ENCODE assay signal across 1 cellular context in the genomic region with DNA sequence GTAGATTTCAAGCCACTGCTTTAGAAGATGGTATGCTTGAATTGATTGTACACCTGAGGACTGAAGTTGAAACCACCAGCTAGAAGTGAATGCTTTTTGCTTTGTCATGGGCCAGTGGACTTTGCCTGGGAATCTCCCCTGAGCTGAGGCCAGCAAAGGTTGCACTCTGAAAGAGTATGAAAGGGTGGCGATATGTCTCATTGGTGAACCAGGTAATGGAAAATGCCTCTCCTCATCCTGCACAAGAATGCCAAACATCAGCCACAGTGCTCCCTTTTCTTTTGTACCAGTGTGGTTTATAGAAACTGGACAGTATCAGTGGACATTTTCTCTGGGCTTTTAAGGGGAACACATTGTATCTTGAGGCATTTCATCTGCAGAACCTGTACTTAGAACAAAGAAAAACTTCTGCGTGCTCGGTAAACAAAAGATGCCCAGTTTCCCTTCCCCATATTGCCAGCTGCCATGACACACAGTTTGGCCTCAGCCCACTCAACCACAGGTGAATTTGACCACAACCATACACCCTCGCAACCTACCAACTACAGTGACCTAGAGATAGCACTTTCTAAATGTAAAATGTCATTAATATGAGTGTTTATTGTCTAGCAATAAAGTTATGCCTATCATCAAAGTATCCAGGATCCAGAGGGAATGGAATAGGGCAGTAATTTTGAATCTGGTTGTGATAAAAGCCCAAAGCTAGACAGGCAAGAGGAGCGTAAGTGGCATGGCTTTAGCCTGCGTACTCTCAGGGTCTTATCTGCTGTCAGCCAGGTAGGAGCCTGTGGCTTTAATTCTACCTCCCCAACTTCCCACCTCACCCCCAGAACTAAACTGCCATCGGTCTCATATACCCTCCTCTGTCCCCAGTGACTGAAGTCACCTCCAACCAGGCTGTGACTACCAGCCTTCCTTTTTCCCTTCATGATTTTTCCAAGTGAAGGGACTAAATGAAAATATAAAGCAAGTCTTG.
TF ChIP-seq lines count a peak whose summit lies in the region.

No MANE protein-coding gene starts in this region.

TF ChIP-seq in HepG2, 621 proteins besides CTCF, POLR2A, EP300 and RAD21 (continued from another document and continues in another):
- TF ChIP-seq, protein P1, sequence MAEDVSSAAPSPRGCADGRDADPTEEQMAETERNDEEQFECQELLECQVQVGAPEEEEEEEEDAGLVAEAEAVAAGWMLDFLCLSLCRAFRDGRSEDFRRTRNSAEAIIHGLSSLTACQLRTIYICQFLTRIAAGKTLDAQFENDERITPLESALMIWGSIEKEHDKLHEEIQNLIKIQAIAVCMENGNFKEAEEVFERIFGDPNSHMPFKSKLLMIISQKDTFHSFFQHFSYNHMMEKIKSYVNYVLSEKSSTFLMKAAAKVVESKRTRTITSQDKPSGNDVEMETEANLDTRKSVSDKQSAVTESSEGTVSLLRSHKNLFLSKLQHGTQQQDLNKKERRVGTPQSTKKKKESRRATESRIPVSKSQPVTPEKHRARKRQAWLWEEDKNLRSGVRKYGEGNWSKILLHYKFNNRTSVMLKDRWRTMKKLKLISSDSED (CRISPR knock-in tag; IDR thresholded peaks at IDR 0.05), result no peak
- TF ChIP-seq KAT8 (CRISPR knock-in tag; IDR thresholded peaks at IDR 0.05), result peak; percentile 44
- TF ChIP-seq HNRNPL (IDR thresholded peaks at IDR 0.05; ENCODE audit: low read depth, low read length), result no peak
- no peak for TF ChIP-seq EHMT2 (IDR thresholded peaks at IDR 0.05; ENCODE audit: borderline replicate concordance, low read depth, low read length)
- TF ChIP-seq ZNF572 (CRISPR knock-in tag; IDR thresholded peaks at IDR 0.05), result no peak
- TF ChIP-seq, protein P2, sequence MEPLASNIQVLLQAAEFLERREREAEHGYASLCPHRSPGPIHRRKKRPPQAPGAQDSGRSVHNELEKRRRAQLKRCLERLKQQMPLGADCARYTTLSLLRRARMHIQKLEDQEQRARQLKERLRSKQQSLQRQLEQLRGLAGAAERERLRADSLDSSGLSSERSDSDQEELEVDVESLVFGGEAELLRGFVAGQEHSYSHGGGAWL (CRISPR knock-in tag; IDR thresholded peaks at IDR 0.05), result no peak
- no peak for TF ChIP-seq SATB2 (CRISPR knock-in tag; IDR thresholded peaks at IDR 0.05)
- no peak for TF ChIP-seq ZSCAN22 (CRISPR knock-in tag; IDR thresholded peaks at IDR 0.05)
- TF ChIP-seq HIVEP1 (CRISPR knock-in tag; IDR thresholded peaks at IDR 0.05), result no peak; the same call in 1 of the 2 replicates
- no peak for TF ChIP-seq GLI4 (CRISPR knock-in tag; IDR thresholded peaks at IDR 0.05; ENCODE audit: borderline replicate concordance)
- TF ChIP-seq TBX3 (IDR thresholded peaks at IDR 0.05; ENCODE audit: borderline replicate concordance), result no peak
- no peak for TF ChIP-seq ZNF33B (CRISPR knock-in tag; IDR thresholded peaks at IDR 0.05)
- TF ChIP-seq PHF20 (CRISPR knock-in tag; IDR thresholded peaks at IDR 0.05), result no peak
- TF ChIP-seq TARDBP (CRISPR knock-in tag; IDR thresholded peaks at IDR 0.05), result peak; percentile 57; the same call in 1 of the 2 replicates
- TF ChIP-seq, protein P3, sequence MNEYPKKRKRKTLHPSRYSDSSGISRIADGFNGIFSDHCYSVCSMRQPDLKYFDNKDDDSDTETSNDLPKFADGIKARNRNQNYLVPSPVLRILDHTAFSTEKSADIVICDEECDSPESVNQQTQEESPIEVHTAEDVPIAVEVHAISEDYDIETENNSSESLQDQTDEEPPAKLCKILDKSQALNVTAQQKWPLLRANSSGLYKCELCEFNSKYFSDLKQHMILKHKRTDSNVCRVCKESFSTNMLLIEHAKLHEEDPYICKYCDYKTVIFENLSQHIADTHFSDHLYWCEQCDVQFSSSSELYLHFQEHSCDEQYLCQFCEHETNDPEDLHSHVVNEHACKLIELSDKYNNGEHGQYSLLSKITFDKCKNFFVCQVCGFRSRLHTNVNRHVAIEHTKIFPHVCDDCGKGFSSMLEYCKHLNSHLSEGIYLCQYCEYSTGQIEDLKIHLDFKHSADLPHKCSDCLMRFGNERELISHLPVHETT (CRISPR knock-in tag; conservative IDR thresholded peaks at IDR 0.05), result no peak
- TF ChIP-seq RFX3 (CRISPR knock-in tag; IDR thresholded peaks at IDR 0.05), result no peak
- no peak for TF ChIP-seq KMT2B (CRISPR knock-in tag; IDR thresholded peaks at IDR 0.05)
- peak; percentile 40; the same call in 1 of the 2 replicates for TF ChIP-seq ATF1 (CRISPR knock-in tag; IDR thresholded peaks at IDR 0.05)
- no peak for TF ChIP-seq BRCA1 (CRISPR knock-in tag; IDR thresholded peaks at IDR 0.05)
- TF ChIP-seq ZNF83 (CRISPR knock-in tag; IDR thresholded peaks at IDR 0.05; ENCODE audit: borderline replicate concordance), result no peak
- no peak for TF ChIP-seq ZNF17 (CRISPR knock-in tag; IDR thresholded peaks at IDR 0.05)
- TF ChIP-seq ZNF550 (CRISPR knock-in tag; IDR thresholded peaks at IDR 0.05; ENCODE audit: borderline replicate concordance), result no peak
- TF ChIP-seq, protein P4, sequence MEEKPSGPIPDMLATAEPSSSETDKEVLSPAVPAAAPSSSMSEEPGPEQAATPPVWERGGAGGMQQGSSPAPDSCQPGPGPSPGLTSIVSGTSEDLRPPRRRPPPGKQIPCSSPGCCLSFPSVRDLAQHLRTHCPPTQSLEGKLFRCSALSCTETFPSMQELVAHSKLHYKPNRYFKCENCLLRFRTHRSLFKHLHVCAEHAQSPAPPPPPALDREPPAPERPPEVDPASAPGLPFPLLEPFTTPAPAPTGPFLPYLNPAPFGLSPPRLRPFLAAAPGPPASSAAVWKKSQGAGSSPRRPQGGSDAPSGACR (CRISPR knock-in tag; IDR thresholded peaks at IDR 0.05), result no peak
- no peak for TF ChIP-seq LCORL (IDR thresholded peaks at IDR 0.05)
- peak; percentile 51 for TF ChIP-seq LCORL (CRISPR knock-in tag; IDR thresholded peaks at IDR 0.05)
- no peak for TF ChIP-seq ZFAT (CRISPR knock-in tag; conservative IDR thresholded peaks at IDR 0.05)
- no peak for TF ChIP-seq IRX3 (CRISPR knock-in tag; IDR thresholded peaks at IDR 0.05; ENCODE audit: borderline replicate concordance, low read depth)
- 0 out of 2 replicates have a peak, but pooled peaks have one; percentile 15 for TF ChIP-seq FOXK1 (CRISPR knock-in tag; IDR thresholded peaks at IDR 0.05; ENCODE audit: borderline replicate concordance, low read depth)
- no peak for TF ChIP-seq EEA1 (CRISPR knock-in tag; IDR thresholded peaks at IDR 0.05; ENCODE audit: borderline replicate concordance)
- TF ChIP-seq, protein P5, sequence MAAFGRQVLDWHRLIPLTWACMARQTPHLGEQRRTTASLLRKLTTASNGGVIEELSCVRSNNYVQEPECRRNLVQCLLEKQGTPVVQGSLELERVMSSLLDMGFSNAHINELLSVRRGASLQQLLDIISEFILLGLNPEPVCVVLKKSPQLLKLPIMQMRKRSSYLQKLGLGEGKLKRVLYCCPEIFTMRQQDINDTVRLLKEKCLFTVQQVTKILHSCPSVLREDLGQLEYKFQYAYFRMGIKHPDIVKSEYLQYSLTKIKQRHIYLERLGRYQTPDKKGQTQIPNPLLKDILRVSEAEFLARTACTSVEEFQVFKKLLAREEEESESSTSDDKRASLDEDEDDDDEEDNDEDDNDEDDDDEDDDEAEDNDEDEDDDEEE (CRISPR knock-in tag; IDR thresholded peaks at IDR 0.05), result no peak
- TF ChIP-seq, protein P6, sequence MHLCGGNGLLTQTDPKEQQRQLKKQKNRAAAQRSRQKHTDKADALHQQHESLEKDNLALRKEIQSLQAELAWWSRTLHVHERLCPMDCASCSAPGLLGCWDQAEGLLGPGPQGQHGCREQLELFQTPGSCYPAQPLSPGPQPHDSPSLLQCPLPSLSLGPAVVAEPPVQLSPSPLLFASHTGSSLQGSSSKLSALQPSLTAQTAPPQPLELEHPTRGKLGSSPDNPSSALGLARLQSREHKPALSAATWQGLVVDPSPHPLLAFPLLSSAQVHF (CRISPR knock-in tag; IDR thresholded peaks at IDR 0.05), result no peak
- no peak for TF ChIP-seq ZNF383 (CRISPR knock-in tag; IDR thresholded peaks at IDR 0.05; ENCODE audit: borderline replicate concordance)
- TF ChIP-seq ZNF816 (CRISPR knock-in tag; IDR thresholded peaks at IDR 0.05; ENCODE audit: borderline replicate concordance), result no peak
- TF ChIP-seq, protein P7, sequence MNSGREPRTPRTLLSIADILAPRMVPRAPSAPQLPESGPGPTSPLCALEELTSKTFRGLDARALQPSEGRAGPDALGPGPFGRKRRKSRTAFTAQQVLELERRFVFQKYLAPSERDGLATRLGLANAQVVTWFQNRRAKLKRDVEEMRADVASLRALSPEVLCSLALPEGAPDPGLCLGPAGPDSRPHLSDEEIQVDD (CRISPR knock-in tag; IDR thresholded peaks at IDR 0.05; ENCODE audit: borderline replicate concordance), result no peak
- TF ChIP-seq YEATS2 (CRISPR knock-in tag; IDR thresholded peaks at IDR 0.05; ENCODE audit: borderline replicate concordance), result no peak
- no peak for TF ChIP-seq THYN1 (CRISPR knock-in tag; IDR thresholded peaks at IDR 0.05; ENCODE audit: borderline replicate concordance, low read depth)
- TF ChIP-seq FOSL1 (CRISPR knock-in tag; IDR thresholded peaks at IDR 0.05; ENCODE audit: borderline replicate concordance), result no peak
- no peak for TF ChIP-seq KAT2B (IDR thresholded peaks at IDR 0.05; ENCODE audit: borderline replicate concordance, low read depth, low read length)
- no peak for TF ChIP-seq SMYD3 (CRISPR knock-in tag; IDR thresholded peaks at IDR 0.05)
- TF ChIP-seq, protein P8, sequence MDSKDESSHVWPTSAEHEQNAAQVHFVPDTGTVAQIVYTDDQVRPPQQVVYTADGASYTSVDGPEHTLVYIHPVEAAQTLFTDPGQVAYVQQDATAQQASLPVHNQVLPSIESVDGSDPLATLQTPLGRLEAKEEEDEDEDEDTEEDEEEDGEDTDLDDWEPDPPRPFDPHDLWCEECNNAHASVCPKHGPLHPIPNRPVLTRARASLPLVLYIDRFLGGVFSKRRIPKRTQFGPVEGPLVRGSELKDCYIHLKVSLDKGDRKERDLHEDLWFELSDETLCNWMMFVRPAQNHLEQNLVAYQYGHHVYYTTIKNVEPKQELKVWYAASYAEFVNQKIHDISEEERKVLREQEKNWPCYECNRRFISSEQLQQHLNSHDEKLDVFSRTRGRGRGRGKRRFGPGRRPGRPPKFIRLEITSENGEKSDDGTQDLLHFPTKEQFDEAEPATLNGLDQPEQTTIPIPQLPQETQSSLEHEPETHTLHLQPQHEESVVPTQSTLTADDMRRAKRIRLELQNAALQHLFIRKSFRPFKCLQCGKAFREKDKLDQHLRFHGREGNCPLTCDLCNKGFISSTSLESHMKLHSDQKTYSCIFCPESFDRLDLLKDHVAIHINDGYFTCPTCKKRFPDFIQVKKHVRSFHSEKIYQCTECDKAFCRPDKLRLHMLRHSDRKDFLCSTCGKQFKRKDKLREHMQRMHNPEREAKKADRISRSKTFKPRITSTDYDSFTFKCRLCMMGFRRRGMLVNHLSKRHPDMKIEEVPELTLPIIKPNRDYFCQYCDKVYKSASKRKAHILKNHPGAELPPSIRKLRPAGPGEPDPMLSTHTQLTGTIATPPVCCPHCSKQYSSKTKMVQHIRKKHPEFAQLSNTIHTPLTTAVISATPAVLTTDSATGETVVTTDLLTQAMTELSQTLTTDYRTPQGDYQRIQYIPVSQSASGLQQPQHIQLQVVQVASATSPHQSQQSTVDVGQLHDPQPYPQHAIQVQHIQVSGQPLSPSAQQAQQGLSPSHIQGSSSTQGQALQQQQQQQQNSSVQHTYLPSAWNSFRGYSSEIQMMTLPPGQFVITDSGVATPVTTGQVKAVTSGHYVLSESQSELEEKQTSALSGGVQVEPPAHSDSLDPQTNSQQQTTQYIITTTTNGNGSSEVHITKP (CRISPR knock-in tag; IDR thresholded peaks at IDR 0.05; ENCODE audit: low read depth), result no peak
- TF ChIP-seq BRD4 (CRISPR knock-in tag; IDR thresholded peaks at IDR 0.05), result no peak
- TF ChIP-seq ZBTB1 (CRISPR knock-in tag; IDR thresholded peaks at IDR 0.05; ENCODE audit: borderline replicate concordance), result no peak
- no peak for TF ChIP-seq RFX5 (IDR thresholded peaks at IDR 0.05; ENCODE audit: low read depth, low read length)
- TF ChIP-seq, protein P9, sequence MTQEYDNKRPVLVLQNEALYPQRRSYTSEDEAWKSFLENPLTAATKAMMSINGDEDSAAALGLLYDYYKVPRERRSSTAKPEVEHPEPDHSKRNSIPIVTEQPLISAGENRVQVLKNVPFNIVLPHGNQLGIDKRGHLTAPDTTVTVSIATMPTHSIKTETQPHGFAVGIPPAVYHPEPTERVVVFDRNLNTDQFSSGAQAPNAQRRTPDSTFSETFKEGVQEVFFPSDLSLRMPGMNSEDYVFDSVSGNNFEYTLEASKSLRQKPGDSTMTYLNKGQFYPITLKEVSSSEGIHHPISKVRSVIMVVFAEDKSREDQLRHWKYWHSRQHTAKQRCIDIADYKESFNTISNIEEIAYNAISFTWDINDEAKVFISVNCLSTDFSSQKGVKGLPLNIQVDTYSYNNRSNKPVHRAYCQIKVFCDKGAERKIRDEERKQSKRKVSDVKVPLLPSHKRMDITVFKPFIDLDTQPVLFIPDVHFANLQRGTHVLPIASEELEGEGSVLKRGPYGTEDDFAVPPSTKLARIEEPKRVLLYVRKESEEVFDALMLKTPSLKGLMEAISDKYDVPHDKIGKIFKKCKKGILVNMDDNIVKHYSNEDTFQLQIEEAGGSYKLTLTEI (CRISPR knock-in tag; conservative IDR thresholded peaks at IDR 0.05), result no peak
- no peak for TF ChIP-seq JDP2 (CRISPR knock-in tag; IDR thresholded peaks at IDR 0.05; ENCODE audit: borderline replicate concordance)
- TF ChIP-seq HES4 (CRISPR knock-in tag; IDR thresholded peaks at IDR 0.05; ENCODE audit: borderline replicate concordance), result no peak
- no peak for TF ChIP-seq ZNF333 (CRISPR knock-in tag; IDR thresholded peaks at IDR 0.05; ENCODE audit: borderline replicate concordance)
- TF ChIP-seq, protein P10, sequence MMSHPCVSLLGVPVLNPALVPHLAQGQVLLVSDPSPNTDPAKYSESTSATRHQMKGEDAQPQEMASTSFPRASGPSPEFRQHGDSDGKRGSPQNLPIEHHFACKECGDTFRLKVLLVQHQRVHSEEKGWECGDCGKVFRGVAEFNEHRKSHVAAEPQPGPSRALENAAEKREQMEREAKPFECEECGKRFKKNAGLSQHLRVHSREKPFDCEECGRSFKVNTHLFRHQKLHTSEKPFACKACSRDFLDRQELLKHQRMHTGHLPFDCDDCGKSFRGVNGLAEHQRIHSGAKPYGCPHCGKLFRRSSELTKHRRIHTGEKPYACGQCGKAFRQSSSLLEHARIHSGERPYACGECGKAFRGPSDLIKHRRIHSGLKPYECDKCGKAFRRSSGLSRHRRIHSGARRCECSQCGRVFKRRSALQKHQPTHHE (CRISPR knock-in tag; IDR thresholded peaks at IDR 0.05; ENCODE audit: borderline replicate concordance), result no peak
- TF ChIP-seq ATRX (CRISPR knock-in tag; IDR thresholded peaks at IDR 0.05; ENCODE audit: borderline replicate concordance), result no peak
- TF ChIP-seq REL (CRISPR knock-in tag; conservative IDR thresholded peaks at IDR 0.05), result no peak
- no peak for TF ChIP-seq SRSF9 (IDR thresholded peaks at IDR 0.05; ENCODE audit: borderline replicate concordance, insufficient read depth, low read depth, low read length, poor library complexity, severe bottlenecking)
- no peak for TF ChIP-seq NAIF1 (CRISPR knock-in tag; IDR thresholded peaks at IDR 0.05; ENCODE audit: borderline replicate concordance)
- TF ChIP-seq, protein P11, sequence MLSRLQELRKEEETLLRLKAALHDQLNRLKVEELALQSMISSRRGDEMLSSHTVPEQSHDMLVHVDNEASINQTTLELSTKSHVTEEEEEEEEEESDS (CRISPR knock-in tag; IDR thresholded peaks at IDR 0.05; ENCODE audit: borderline replicate concordance), result no peak
- no peak for TF ChIP-seq TBP (CRISPR knock-in tag; IDR thresholded peaks at IDR 0.05)
- peak; percentile 27; the same call in 1 of the 3 replicates for TF ChIP-seq MXI1 (IDR thresholded peaks at IDR 0.05; ENCODE audit: borderline replicate concordance, low read depth, low read length)
- no peak for TF ChIP-seq ZNF20 (CRISPR knock-in tag; IDR thresholded peaks at IDR 0.05)
- TF ChIP-seq KDM4B (CRISPR knock-in tag; IDR thresholded peaks at IDR 0.05), result 0 out of 2 replicates have a peak, but pooled peaks have one; percentile 36
- peak; percentile 69 for TF ChIP-seq MED1 (CRISPR knock-in tag; IDR thresholded peaks at IDR 0.05)
- TF ChIP-seq ZSCAN30 (CRISPR knock-in tag; IDR thresholded peaks at IDR 0.05), result no peak
